28 cellular contexts compared by ENCODE assay signal in the genomic region with DNA sequence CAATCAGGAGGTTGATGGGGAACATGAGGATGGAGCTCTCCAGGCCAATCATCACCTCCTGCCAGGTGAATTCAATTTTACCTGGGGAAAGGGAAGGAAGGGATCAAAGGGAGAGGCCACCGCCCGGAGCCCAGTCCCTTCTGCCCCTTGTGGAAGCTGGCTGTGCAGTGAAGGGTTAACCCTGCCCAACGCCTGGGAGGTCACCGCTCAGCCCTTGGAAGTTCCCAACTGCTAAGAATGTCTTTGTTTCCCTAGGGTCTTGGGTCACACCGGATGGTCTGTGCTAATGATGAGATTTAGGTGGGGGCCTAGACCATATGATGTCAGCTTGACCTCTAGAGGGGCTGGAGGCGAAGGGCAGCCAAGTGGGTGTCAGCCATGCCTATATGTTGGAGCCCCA.
"Had no signal": no experiment of that assay in that cellular context is flagged by ENCODE, and none has a peak within 500 bp of the region (broad histone marks: within the 10 kb centered on the region; RNA-seq: fewer than 3 reads in every experiment).

No MANE protein-coding gene starts in this region.

- H3K36me3 Mint-ChIP-seq: immature natural killer cell; naive thymus-derived CD8-positive, alpha-beta T cell; stimulated activated naive B cell treated with anti-CD40 and anti-IgM and Interleukin-4, amounts not matched to agents 10 μg/mL and 1 μg/mL and 100 μg/mL, for 72 hours had no signal

- H3K9me3 Mint-ChIP-seq: immature natural killer cell; naive thymus-derived CD8-positive, alpha-beta T cell; nephron; neural crest cell; stimulated activated naive B cell treated with anti-CD40 and anti-IgM and Interleukin-4, amounts not matched to agents 10 μg/mL and 1 μg/mL and 100 μg/mL, for 72 hours had no signal

- H3K4me1 Mint-ChIP-seq: immature natural killer cell; naive thymus-derived CD8-positive, alpha-beta T cell; nephron; stimulated activated naive B cell treated with anti-CD40 and anti-IgM and Interleukin-4, amounts not matched to agents 10 μg/mL and 1 μg/mL and 100 μg/mL, for 72 hours had no signal

- H3K9me3 ChIP-seq: heart right ventricle, left lung, lower lobe of right lung, ovary, right atrium auricular region, stomach, testis, thyroid gland, transverse colon, uterus had no signal

- ATAC-seq: heart right ventricle; left colon; left lung; lower lobe of right lung; naive thymus-derived CD8-positive, alpha-beta T cell; sciatic nerve; stimulated activated naive B cell treated with anti-CD40 and anti-IgM and Interleukin-4, amounts not matched to agents 10 μg/mL and 1 μg/mL and 100 μg/mL, for 72 hours; stimulated activated naive CD8-positive, alpha-beta T cell treated with anti-CD3 and anti-CD28 coated beads, Interleukin-15, Interleukin-2, amounts not matched to agents 100 U/mL and 50 U/mL, for 24 hours had no signal

- H3K4me3 Mint-ChIP-seq: immature natural killer cell; naive thymus-derived CD8-positive, alpha-beta T cell; nephron; neural crest cell; stimulated activated naive B cell treated with anti-CD40 and anti-IgM and Interleukin-4, amounts not matched to agents 10 μg/mL and 1 μg/mL and 100 μg/mL, for 72 hours had no signal

- H3K4me1 ChIP-seq: heart right ventricle, left lung, lower lobe of right lung, right atrium auricular region, stomach, testis, thyroid gland, transverse colon, uterus had no signal

- H3K79me2 ChIP-seq: hepatocyte had no signal

- H3K4me3 ChIP-seq: heart right ventricle, hepatocyte, left lung, lower lobe of right lung, ovary, right atrium auricular region, skin epidermis, stomach, testis, thyroid gland, transverse colon, uterus had no signal

- H3K27me3 Mint-ChIP-seq: progenitor cell of endocrine pancreas had no signal

- H3K4me2 ChIP-seq: hepatocyte had no signal

- H3K27ac ChIP-seq: heart right ventricle, hepatocyte, left lung, lower lobe of right lung, ovary, right atrium auricular region, skin epidermis, stomach, testis, thyroid gland, transverse colon, uterus had no signal

- H3K27me3 ChIP-seq: hepatocyte, ovary, right atrium auricular region, testis, thyroid gland, transverse colon, uterus had no signal

- H2AFZ ChIP-seq: hepatocyte had no signal

- H3K27ac Mint-ChIP-seq: immature natural killer cell; naive thymus-derived CD8-positive, alpha-beta T cell; nephron; progenitor cell of endocrine pancreas; stimulated activated naive B cell treated with anti-CD40 and anti-IgM and Interleukin-4, amounts not matched to agents 10 μg/mL and 1 μg/mL and 100 μg/mL, for 72 hours had no signal

- H3K36me3 ChIP-seq: left lung, lower lobe of right lung, ovary, right atrium auricular region, stomach, thyroid gland, transverse colon, uterus had no signal

- DNase-seq: heart right ventricle; immature natural killer cell; kidney; left colon; left lung; lower lobe of right lung; mammary epithelial cell; mesenchymal stem cell; naive thymus-derived CD8-positive, alpha-beta T cell; ovary; stimulated activated CD4-positive, alpha-beta T cell treated with anti-CD3 and anti-CD28 coated beads, Interleukin-12 subunit alpha, Interleukin-12 subunit beta, amount 100 ng/mL, for 4 hours; stimulated activated CD4-positive, alpha-beta T cell treated with anti-CD3 and anti-CD28 coated beads, Interleukin-15, amount 100 ng/mL, for 24 hours; stimulated activated CD4-positive, alpha-beta T cell treated with anti-CD3 and anti-CD28 coated beads, Interleukin-2, amount 100 ng/mL, for 24 hours; stimulated activated CD4-positive, alpha-beta T cell treated with anti-CD3 and anti-CD28 coated beads, Interleukin-4, amount 100 ng/mL, for 1 hour; stimulated activated naive B cell treated with anti-CD40 and anti-IgM and Interleukin-4, amounts not matched to agents 10 μg/mL and 1 μg/mL and 100 μg/mL, for 72 hours; stimulated activated naive CD8-positive, alpha-beta T cell treated with anti-CD3 and anti-CD28 coated beads, Interleukin-15, Interleukin-2, amounts not matched to agents 100 U/mL and 50 U/mL, for 24 hours; stomach; testis; thyroid gland; transverse colon; uterus had no signal
